In genomic region chr19:16099314-16099965, GRCh38 we compare ENCODE assay signal across 9 cellular contexts. TPM values are rescaled to one million over a fixed set of nuclear protein-coding genes. Genes with fewer than 3 reads are reported as not detected.
DNase-seq lines count a peak whose midpoint lies in the region; ATAC-seq, FAIRE-seq and TF ChIP-seq lines count a peak whose summit lies in the region.
"Not testable (repeated sequence)": the region's sequence is repeated elsewhere in the genome, so short reads cannot be mapped to it uniquely, and the experiment has no call there.
"Had no signal": no experiment of that assay in that cellular context is flagged by ENCODE, and none has a peak within 500 bp of the region (broad histone marks: within the 10 kb centered on the region; RNA-seq: fewer than 3 reads in every experiment).

No MANE protein-coding gene starts in this region.

- not testable (repeated sequence) for H3K9me2 ChIP-seq in hepatocyte (replicated peaks; ENCODE audit: insufficient read depth)

- not testable (repeated sequence) for BruUV-seq in GM12878 (replicated peaks; lab: Mats Ljungman, UMichigan)

- in situ Hi-C loops in GM12878 (cut with MboI) = not testable (repeated sequence)

- intact Hi-C loops in activated CD4-positive, alpha-beta T cell treated with anti-CD3 and anti-CD28 coated beads for 36 hours (cut with DNase I, micrococcal nuclease); GM12878 (cut with micrococcal nuclease; ENCODE audit: unreplicated experiment); sigmoid colon (cut with DNase I): not testable (repeated sequence)

- CTCF ChIA-PET in activated CD4-positive, alpha-beta T cell treated with anti-CD3 and anti-CD28 coated beads for 36 hours (lab: Charles Lee) = interaction anchor here (0.7 to 1.6 kb wide), 5 partner anchors 9 to 58 kb away, joined by 3 to 5 read pairs (median 4); partner anchors contain the start of gene RAB8A
- CTCF ChIA-PET in GM12878 (lab: Yijun Ruan, JAX) = interaction anchor here (0.7 to 1.0 kb wide), 2 partner anchors 12 to 16 kb away, joined by 3 to 5 read pairs; no protein-coding TSS in a partner anchor

- peaks cover 74% of the 10 kb centered on the region for H3K36me3 Mint-ChIP-seq in activated CD4-positive, alpha-beta T cell treated with anti-CD3 and anti-CD28 coated beads for 36 hours (ENCODE audit: low read depth)

- SMC1A ChIA-PET in GM12878 (lab: Charles Lee; ENCODE audit: uncharacterized antibody, unreplicated experiment) = interaction anchor here (0.9 to 1.3 kb wide), 3 partner anchors 16 to 29 kb away, joined by 3 read pairs; no protein-coding TSS in a partner anchor

- not testable (repeated sequence) for H3K27me3 ChIP-seq in GM12878 (replicated peaks in 1 of 2; ENCODE audit: control insufficient read depth in 2 of 2, insufficient read depth in 2 of 2, low read length in 1 of 2); hepatocyte; sigmoid colon

- POLR2A ChIA-PET in activated CD4-positive, alpha-beta T cell treated with anti-CD3 and anti-CD28 coated beads for 36 hours (lab: Charles Lee); GM12878 (lab: Charles Lee): not testable (repeated sequence)

- H3K4me1 ChIP-seq in GM12878 (ENCODE audit: control insufficient read depth, insufficient read depth, low read length); urinary bladder (ENCODE audit: insufficient read depth): not testable (repeated sequence)
- H3K4me1 ChIP-seq in hepatocyte (ENCODE audit: insufficient read depth) (peaks cover 22% of the 10 kb centered on the region), sigmoid colon (peaks cover 0 to 31% (median 27%) of the 10 kb centered on the region in 4 donors)

- peaks cover 24% of the 10 kb centered on the region for H3K4me1 Mint-ChIP-seq in activated CD4-positive, alpha-beta T cell treated with anti-CD3 and anti-CD28 coated beads for 36 hours

- not testable (repeated sequence) for TF ChIP-seq RAD21 in GM12878 (IDR thresholded peaks at IDR 0.05; ENCODE audit: insufficient read depth, low read depth, low read length)

- RAD21 ChIA-PET in GM12878 (lab: Charles Lee; ENCODE audit: unreplicated experiment) = not testable (repeated sequence)

- not testable (repeated sequence) for H3K9ac ChIP-seq in GM12878 (ENCODE audit: control insufficient read depth, insufficient read depth, low read length)

- H3K9me3 Mint-ChIP-seq in activated CD4-positive, alpha-beta T cell treated with anti-CD3 and anti-CD28 coated beads for 36 hours (ENCODE audit: low read depth) = not testable (repeated sequence)

- not testable (repeated sequence) for H3K79me2 ChIP-seq in GM12878 (ENCODE audit: control insufficient read depth, insufficient read depth, low read length)
- H3K79me2 ChIP-seq in hepatocyte = peaks cover 10% of the 10 kb centered on the region

- H3K4me3 ChIP-seq in GM12878; hepatocyte; sigmoid colon; urinary bladder (ENCODE audit: low read depth, low read length): not testable (repeated sequence)

- H3K27ac ChIP-seq in 22Rv1 (peak overlapping the region; percentile 8; the same call in 1 of the 2 replicates), hepatocyte (peak overlapping the region; percentile 80), sigmoid colon (peak overlapping the region in 3 of 4 donors; percentile 17 to 100 (median 66)), urinary bladder (ENCODE audit: low read depth) (peak overlapping the region; percentile 50)
- H3K27ac ChIP-seq in GM12878 (ENCODE audit: control insufficient read depth, insufficient read depth) = not testable (repeated sequence)

- H3K36me3 ChIP-seq in GM12878 (ENCODE audit: control insufficient read depth in 2 of 2, insufficient read depth in 2 of 2, low read length in 1 of 2) = peaks cover 29 to 58% of the 10 kb centered on the region in 2 experiments
- not testable (repeated sequence) for H3K36me3 ChIP-seq in hepatocyte (replicated peaks; ENCODE audit: insufficient read depth, low read depth); urinary bladder (ENCODE audit: insufficient read depth)
- peaks cover 60 to 95% (median 89%) of the 10 kb centered on the region in 4 donors for H3K36me3 ChIP-seq in sigmoid colon

- H3K4me3 Mint-ChIP-seq in activated CD4-positive, alpha-beta T cell treated with anti-CD3 and anti-CD28 coated beads for 36 hours = not testable (repeated sequence)

- peak; percentile 43 for DNase-seq in M059J (ENCODE audit: low read depth)
- not testable (repeated sequence) for DNase-seq in activated CD4-positive, alpha-beta T cell treated with anti-CD3 and anti-CD28 coated beads for 36 hours; GM12878 (ENCODE audit: low read depth, low spot score); hepatocyte (ENCODE audit: low spot score); sigmoid colon

- not testable (repeated sequence) for H3K27me3 Mint-ChIP-seq in activated CD4-positive, alpha-beta T cell treated with anti-CD3 and anti-CD28 coated beads for 36 hours

- not testable (repeated sequence) for TF ChIP-seq EP300 in GM12878 (IDR thresholded peaks at IDR 0.05; ENCODE audit: borderline replicate concordance in 1 of 2, control insufficient read depth in 1 of 2, low read depth in 2 of 2, low read length in 2 of 2); sigmoid colon (IDR thresholded peaks at IDR 0.05)

- 80% methylated on average over 8 of the region's 8 CpGs for WGBS in GM12878 (ENCODE audit: insufficient coverage, insufficient replicate concordance, low lambda C conversion rate, missing lambda C conversion rate)
- 80% methylated on average over 8 of the region's 8 CpGs for WGBS in hepatocyte (ENCODE audit: low lambda C conversion rate, missing lambda C conversion rate)
- WGBS in sigmoid colon, 2 donors = 93% methylated on average over 8 of the region's 8 CpGs
- WGBS in urinary bladder = 55% methylated on average over 8 of the region's 8 CpGs

- not testable (repeated sequence) for FAIRE-seq in GM12878 (lab: Jason Lieb, UNC)

- peak overlapping the region; percentile 13 for H3K27ac Mint-ChIP-seq in activated CD4-positive, alpha-beta T cell treated with anti-CD3 and anti-CD28 coated beads for 36 hours

- not testable (repeated sequence) for H3K9me3 ChIP-seq in GM12878 (replicated peaks; ENCODE audit: control insufficient read depth, insufficient read depth, low read length); hepatocyte (ENCODE audit: low read depth); sigmoid colon

- not testable (repeated sequence) for TF ChIP-seq CTCF in 22Rv1 (IDR thresholded peaks at IDR 0.05); GM12878 (IDR thresholded peaks at IDR 0.05 in 2 of 3, conservative IDR thresholded peaks at IDR 0.05 in 1 of 3; ENCODE audit: control insufficient read depth in 2 of 3, extremely low read depth in 1 of 3, insufficient read depth in 1 of 3, low read depth in 3 of 3, low read length in 3 of 3); hepatocyte (IDR thresholded peaks at IDR 0.05; ENCODE audit: poor library complexity); sigmoid colon (IDR thresholded peaks at IDR 0.05)

- not testable (repeated sequence) for H2AFZ ChIP-seq in GM12878 (ENCODE audit: control insufficient read depth, low read depth, low read length); hepatocyte

- not testable (repeated sequence) for ATAC-seq in GM18505 (IDR thresholded peaks at IDR 0.05; ENCODE audit: unreplicated experiment); activated CD4-positive, alpha-beta T cell treated with anti-CD3 and anti-CD28 coated beads for 36 hours; GM12878

- not testable (repeated sequence) for H3K4me2 ChIP-seq in GM12878 (ENCODE audit: control insufficient read depth, insufficient read depth); hepatocyte

- H4K20me1 ChIP-seq in GM12878 (ENCODE audit: control insufficient read depth, insufficient read depth); hepatocyte (ENCODE audit: insufficient read depth, poor library complexity, severe bottlenecking): not testable (repeated sequence)

- TF ChIP-seq POLR2A in GM18505 (IDR thresholded peaks at IDR 0.05; ENCODE audit: borderline replicate concordance, extremely low read depth, insufficient read depth, insufficient read length) (peak; percentile 31), GM12878 (IDR thresholded peaks at IDR 0.05; ENCODE audit: low read depth, low read length) (peak; percentile 25; the same call in 1 of the 2 replicates)
- not testable (repeated sequence) for TF ChIP-seq POLR2A in sigmoid colon (IDR thresholded peaks at IDR 0.05)

RNA-seq across cellular contexts. Expression of gene RAB8A, which starts 12.2 kb away (rescaled TPM):
- 110 and 159 TPM in 2 replicates for total RNA-seq in M059J (2014; rRNA removed; shearing (Covaris generic))
- 100 to 1,000 TPM; 165 to 218 TPM for total RNA-seq in activated CD4-positive, alpha-beta T cell treated with anti-CD3 and anti-CD28 coated beads for 36 hours
- total RNA-seq in GM12878 (2013; cell fraction: nucleolus; rRNA removed) = 85.8 and 91.6 TPM in 2 replicates
- 94.2 and 104 TPM in 2 replicates for total RNA-seq in GM12878 (2014; rRNA removed)
- 233 and 239 TPM in 2 replicates for total RNA-seq in GM12878 (2014; rRNA removed; fragmentation: Illumina TruSeq; extraction: Trizol)
- total RNA-seq in GM12878 (2021) = 162 and 181 TPM in 2 replicates
- 29.0 TPM for polyA plus RNA-seq in GM12878 (2011; ENCODE audit: low read depth)
- polyA plus RNA-seq in GM12878 (2011; rRNA removed) = 177 and 189 TPM in 2 replicates
- polyA plus RNA-seq in GM12878 (2011; cell fraction: cytosol; rRNA removed) = 137 and 184 TPM in 2 replicates
- polyA plus RNA-seq in GM12878 (2011; cell fraction: nucleus; rRNA removed) = 94.2 and 96.1 TPM in 2 replicates
- 75.4 and 124 TPM in 2 replicates for polyA plus RNA-seq in GM12878 (2012)
- polyA plus RNA-seq in GM12878 (2014; fragmentation: Illumina TruSeq; extraction: Trizol) = 138 and 168 TPM in 2 replicates
- polyA plus RNA-seq in GM12878 (2014; fragmentation: Nextera tagmentation; extraction: Ambion mirVana) = 10 to 100 TPM; 23.9 to 39.1 TPM
- 204 and 226 TPM in 2 replicates for polyA plus RNA-seq in GM12878 (2014; rRNA removed)
- polyA plus RNA-seq in GM12878 (2016; fragmentation: Nextera tagmentation; extraction: Ambion mirVana) = 100 to 1,000 TPM; 308 to 314 TPM
- 303 and 377 TPM in 2 replicates for polyA minus RNA-seq in GM12878 (2011; rRNA and poly(A)+ RNA removed)
- 89.7 and 135 TPM in 2 replicates for polyA minus RNA-seq in GM12878 (2011; cell fraction: cytosol; rRNA and poly(A)+ RNA removed)
- 71.4 and 108 TPM in 2 replicates for polyA minus RNA-seq in GM12878 (2011; cell fraction: nucleus; rRNA and poly(A)+ RNA removed)
- 60.2 and 77.0 TPM in 2 replicates for total RNA-seq in hepatocyte
- polyA plus RNA-seq in hepatocyte = 84.4 and 89.5 TPM in 2 replicates
- 10 to 100 TPM; 32.8 to 43.9 (median 34.9) TPM for total RNA-seq in sigmoid colon
- 100 to 1,000 TPM in 1 of 3 donors, 10 to 100 TPM in 2; 64.3 to 126 (median 79.4) TPM for polyA plus RNA-seq in sigmoid colon
- 69.5 TPM for total RNA-seq in urinary bladder
- polyA plus RNA-seq in urinary bladder = 43.6 TPM

RNA-seq across cellular contexts. Expression of gene TPM4, which starts 23.1 kb away (rescaled TPM):
- total RNA-seq in M059J (2014; rRNA removed; shearing (Covaris generic)) = 1,087 and 1,450 TPM in 2 replicates
- 100 to 1,000 TPM; 362 to 416 TPM for total RNA-seq in activated CD4-positive, alpha-beta T cell treated with anti-CD3 and anti-CD28 coated beads for 36 hours
- 161 and 178 TPM in 2 replicates for total RNA-seq in GM12878 (2013; cell fraction: nucleolus; rRNA removed)
- total RNA-seq in GM12878 (2014; rRNA removed) (413 and 473 TPM in 2 replicates), GM12878 (2014; rRNA removed; fragmentation: Illumina TruSeq; extraction: Trizol) (513 and 542 TPM in 2 replicates), GM12878 (2021) (338 and 361 TPM in 2 replicates), hepatocyte (405 and 417 TPM in 2 replicates), sigmoid colon (100 to 1,000 TPM; 222 to 826 (median 353) TPM), urinary bladder (438 TPM)
- polyA plus RNA-seq in GM12878 (2011; ENCODE audit: low read depth) = 212 TPM
- polyA plus RNA-seq in GM12878 (2011; rRNA removed) (387 and 534 TPM in 2 replicates), GM12878 (2014; fragmentation: Illumina TruSeq; extraction: Trizol) (620 and 767 TPM in 2 replicates), GM12878 (2014; fragmentation: Nextera tagmentation; extraction: Ambion mirVana) (100 to 1,000 TPM; 183 to 194 TPM), GM12878 (2014; rRNA removed) (387 and 401 TPM in 2 replicates), GM12878 (2016; fragmentation: Nextera tagmentation; extraction: Ambion mirVana) (100 to 1,000 TPM; 469 to 473 TPM), hepatocyte (337 and 344 TPM in 2 replicates), sigmoid colon (100 to 1,000 TPM; 313 to 464 (median 374) TPM), urinary bladder (424 TPM)
- 210 and 246 TPM in 2 replicates for polyA plus RNA-seq in GM12878 (2011; cell fraction: cytosol; rRNA removed)
- 84.6 and 156 TPM in 2 replicates for polyA plus RNA-seq in GM12878 (2011; cell fraction: nucleus; rRNA removed)
- 261 and 281 TPM in 2 replicates for polyA plus RNA-seq in GM12878 (2012)
- 142 and 153 TPM in 2 replicates for polyA minus RNA-seq in GM12878 (2011; rRNA and poly(A)+ RNA removed)
- polyA minus RNA-seq in GM12878 (2011; cell fraction: cytosol; rRNA and poly(A)+ RNA removed) = 99.6 and 122 TPM in 2 replicates
- polyA minus RNA-seq in GM12878 (2011; cell fraction: nucleus; rRNA and poly(A)+ RNA removed) = 45.9 and 97.4 TPM in 2 replicates

RNA-seq across cellular contexts. Expression of gene HSH2D, which starts 44.0 kb away (rescaled TPM):
- total RNA-seq in M059J (2014; rRNA removed; shearing (Covaris generic)) = 11.1 and 12.6 TPM in 2 replicates
- 10 to 100 TPM; 31.2 to 38.2 TPM for total RNA-seq in activated CD4-positive, alpha-beta T cell treated with anti-CD3 and anti-CD28 coated beads for 36 hours
- total RNA-seq in GM12878 (2013; cell fraction: nucleolus; rRNA removed) = 70.0 and 81.1 TPM in 2 replicates
- 118 and 121 TPM in 2 replicates for total RNA-seq in GM12878 (2014; rRNA removed)
- total RNA-seq in GM12878 (2014; rRNA removed; fragmentation: Illumina TruSeq; extraction: Trizol) = 88.4 and 92.6 TPM in 2 replicates
- 81.7 and 87.8 TPM in 2 replicates for total RNA-seq in GM12878 (2021)
- 60.0 TPM for polyA plus RNA-seq in GM12878 (2011; ENCODE audit: low read depth)
- 63.2 and 88.2 TPM in 2 replicates for polyA plus RNA-seq in GM12878 (2011; rRNA removed)
- 126 and 139 TPM in 2 replicates for polyA plus RNA-seq in GM12878 (2011; cell fraction: cytosol; rRNA removed)
- 119 and 132 TPM in 2 replicates for polyA plus RNA-seq in GM12878 (2011; cell fraction: nucleus; rRNA removed)
- 84.2 and 96.9 TPM in 2 replicates for polyA plus RNA-seq in GM12878 (2012)
- 64.8 and 105 TPM in 2 replicates for polyA plus RNA-seq in GM12878 (2014; fragmentation: Illumina TruSeq; extraction: Trizol)
- polyA plus RNA-seq in GM12878 (2014; fragmentation: Nextera tagmentation; extraction: Ambion mirVana) = 10 to 100 TPM; 22.0 to 27.2 TPM
- polyA plus RNA-seq in GM12878 (2014; rRNA removed) = 141 and 145 TPM in 2 replicates
- polyA plus RNA-seq in GM12878 (2016; fragmentation: Nextera tagmentation; extraction: Ambion mirVana) = 10 to 100 TPM; 82.0 to 90.3 TPM
- 31.7 and 67.1 TPM in 2 replicates for polyA minus RNA-seq in GM12878 (2011; rRNA and poly(A)+ RNA removed)
- polyA minus RNA-seq in GM12878 (2011; cell fraction: cytosol; rRNA and poly(A)+ RNA removed) = 19.8 and 25.6 TPM in 2 replicates
- polyA minus RNA-seq in GM12878 (2011; cell fraction: nucleus; rRNA and poly(A)+ RNA removed) = 19.5 and 39.2 TPM in 2 replicates
- total RNA-seq in hepatocyte = 4.0 and 6.1 TPM in 2 replicates
- polyA plus RNA-seq in hepatocyte = 3.5 and 3.7 TPM in 2 replicates
- 1 to 10 TPM in 2 of 4 donors, not detected in 2; 2.5 to 3.3 TPM for total RNA-seq in sigmoid colon
- polyA plus RNA-seq in sigmoid colon = 10 to 100 TPM; 14.4 to 40.0 (median 22.9) TPM
- 2.4 TPM for total RNA-seq in urinary bladder
- 1.9 TPM for polyA plus RNA-seq in urinary bladder
- total RNA-seq: SJSA1 had no signal
